Comparison of ENCODE assay signal across 21 cellular contexts in genomic region chr9:5971740-5972139, GRCh38. TPM values are rescaled to one million over a fixed set of nuclear protein-coding genes. Genes with fewer than 3 reads are reported as not detected.
A peak's percentile ranks its signal among the peaks of the same experiment; 100 is the strongest.
DNase-seq lines count a peak whose midpoint lies in the region; ATAC-seq and TF ChIP-seq lines count a peak whose summit lies in the region.
"Had no signal": no experiment of that assay in that cellular context is flagged by ENCODE, and none has a peak within 500 bp of the region (broad histone marks: within the 10 kb centered on the region; RNA-seq: fewer than 3 reads in every experiment).

No MANE protein-coding gene starts in this region.

- no peaks in the 10 kb centered on the region for H3K27me3 Mint-ChIP-seq in activated T-cell treated with anti-CD3 and anti-CD28 coated beads, Interleukin-2, amount 50 U/mL, for 24 hours
- no peaks in the 10 kb centered on the region for H3K27me3 Mint-ChIP-seq in T-helper 17 cell
- H3K27me3 Mint-ChIP-seq: activated naive CD4-positive, alpha-beta T cell treated with anti-CD3 and anti-CD28 coated beads, Interleukin-2, amount 10 ng/mL, durations not matched to agents 7 days and 5 days; CD8-positive, alpha-beta memory T cell had no signal

- no peaks in the 10 kb centered on the region for H3K9me3 Mint-ChIP-seq in activated T-cell treated with anti-CD3 and anti-CD28 coated beads, Interleukin-2, amount 50 U/mL, for 24 hours
- H3K9me3 Mint-ChIP-seq: activated naive CD4-positive, alpha-beta T cell treated with anti-CD3 and anti-CD28 coated beads, Interleukin-2, amount 10 ng/mL, durations not matched to agents 7 days and 5 days had no signal

- H3K4me3 ChIP-seq in epithelial cell of esophagus (ENCODE audit: low read length), result no peak overlapping the region
- H3K4me3 ChIP-seq: A549, mucosa of descending colon, Peyer's patch, stomach had no signal

- H3K4me1 Mint-ChIP-seq in activated T-cell treated with anti-CD3 and anti-CD28 coated beads, Interleukin-2, amount 50 U/mL, for 24 hours (ENCODE audit: low read depth), result peaks cover 17% of the 10 kb centered on the region
- peaks cover 15% of the 10 kb centered on the region for H3K4me1 Mint-ChIP-seq in T-helper 17 cell

- no peak overlapping the region for H3K4me3 Mint-ChIP-seq in activated T-cell treated with anti-CD3 and anti-CD28 coated beads, Interleukin-2, amount 50 U/mL, for 24 hours
- no peak overlapping the region for H3K4me3 Mint-ChIP-seq in T-helper 17 cell
- H3K4me3 Mint-ChIP-seq: activated naive CD4-positive, alpha-beta T cell treated with anti-CD3 and anti-CD28 coated beads, Interleukin-2, amount 10 ng/mL, durations not matched to agents 7 days and 5 days; CD8-positive, alpha-beta memory T cell had no signal

- DNase-seq in activated T-cell treated with anti-CD3 and anti-CD28 coated beads, Interleukin-2, amount 50 U/mL, for 24 hours, result no peak
- DNase-seq in activated T-cell treated with anti-CD3 and anti-CD28 coated beads, Interleukin-2, amount 50 U/mL, for 1 hour, result no peak
- no peak for DNase-seq in T-helper 17 cell
- DNase-seq in epithelial cell of esophagus (ENCODE audit: low read depth), result peak; percentile 40
- DNase-seq in stromal cell of bone marrow (ENCODE audit: low read depth), result peak; percentile 7
- no peak for DNase-seq in cerebellar cortex (ENCODE audit: low spot score)
- no peak for DNase-seq in COLO668 (lab: John Stamatoyannopoulos, UW; ENCODE audit: unreplicated experiment)
- DNase-seq: activated naive CD4-positive, alpha-beta T cell treated with anti-CD3 and anti-CD28 coated beads, Interleukin-2, amount 10 ng/mL, durations not matched to agents 7 days and 5 days; CD8-positive, alpha-beta memory T cell; cerebellar nuclear complex; Karpas-422; left cardiac atrium; mucosa of descending colon; NCI-H1694 treated with DMSO at 0.1 percent for 48 hours; NCI-H524; Peyer's patch; stimulated activated CD4-positive, alpha-beta T cell treated with anti-CD3 and anti-CD28 coated beads, Interleukin-12 subunit alpha, Interleukin-12 subunit beta, amount 100 ng/mL, for 4 hours; stomach; SW 1271 had no signal

- no peak for TF ChIP-seq CTCF in epithelial cell of esophagus (IDR thresholded peaks at IDR 0.05; ENCODE audit: insufficient read depth, low read depth, low read length, missing control alignments)

- no peak for ATAC-seq in T-helper 17 cell
- ATAC-seq in GM19023 (IDR thresholded peaks at IDR 0.05; ENCODE audit: unreplicated experiment), result no peak
- ATAC-seq: A549, left cardiac atrium, mucosa of descending colon had no signal

- H3K9me3 ChIP-seq in T-helper 17 cell (ENCODE audit: control insufficient read depth, low read length, poor library complexity, severe bottlenecking), result no peaks in the 10 kb centered on the region
- H3K9me3 ChIP-seq: A549, mucosa of descending colon, Peyer's patch, stomach had no signal

- peak overlapping the region; percentile 39 for H3K27ac Mint-ChIP-seq in activated T-cell treated with anti-CD3 and anti-CD28 coated beads, Interleukin-2, amount 50 U/mL, for 24 hours
- peak overlapping the region; percentile 62 for H3K27ac Mint-ChIP-seq in T-helper 17 cell
- H3K27ac Mint-ChIP-seq: activated naive CD4-positive, alpha-beta T cell treated with anti-CD3 and anti-CD28 coated beads, Interleukin-2, amount 10 ng/mL, durations not matched to agents 7 days and 5 days had no signal

- H3K36me3 Mint-ChIP-seq in activated T-cell treated with anti-CD3 and anti-CD28 coated beads, Interleukin-2, amount 50 U/mL, for 24 hours (ENCODE audit: low read depth), result peaks cover 76% of the 10 kb centered on the region
- peaks cover 14% of the 10 kb centered on the region for H3K36me3 Mint-ChIP-seq in T-helper 17 cell (ENCODE audit: low read depth)

RNA-seq across cellular contexts. Expression of gene RANBP6, which starts 43.7 kb away (rescaled TPM):
- total RNA-seq in T-helper 17 cell, result 10 to 100 TPM; 30.4 to 32.2 TPM

Comparison
In these comparisons a context has a peak if more than half of its experiments do, and no peak if none do; other contexts are left out.
1. DNase-seq: peak in epithelial cell of esophagus (single experiment) and stromal cell of bone marrow (single experiment); none in activated T-cell treated with anti-CD3 and anti-CD28 coated beads, Interleukin-2, amount 50 U/mL, for 24 hours (single experiment), activated T-cell treated with anti-CD3 and anti-CD28 coated beads, Interleukin-2, amount 50 U/mL, for 1 hour (single experiment), T-helper 17 cell (0 of 3), cerebellar cortex (single experiment) and COLO668 (single experiment).